Comparison of ENCODE assay signal across 8 cellular contexts in genomic region chr3:105827959-105828358, GRCh38. TPM values are rescaled to one million over a fixed set of nuclear protein-coding genes. Genes with fewer than 3 reads are reported as not detected.
DNase-seq lines count a peak whose midpoint lies in the region; ATAC-seq and TF ChIP-seq lines count a peak whose summit lies in the region.

No MANE protein-coding gene starts in this region.

- H2AFZ ChIP-seq in GM23248: no peak overlapping the region

- TF ChIP-seq EP300 in tibial nerve (IDR thresholded peaks at IDR 0.05): peak in 1 of 2 donors; percentile 58

- peak; percentile 90 for DNase-seq in GM23248
- peak; percentile 36 for DNase-seq in RWPE1 (ENCODE audit: low spot score)
- peak; percentile 83 for DNase-seq in fibroblast of peridontal ligament (ENCODE audit: extremely low read depth)
- peak; percentile 78 for DNase-seq in retinal pigment epithelial cell (ENCODE audit: low read depth)
- no peak for DNase-seq in tibial nerve (ENCODE audit: low spot score in 2 of 2)

- no peaks in the 10 kb centered on the region for H4K20me1 ChIP-seq in GM23248 (ENCODE audit: insufficient read depth)

- H3K4me1 ChIP-seq in GM23248 (ENCODE audit: insufficient read depth) (peaks cover 46% of the 10 kb centered on the region), tibial nerve (peaks cover 0 to 29% (median 11%) of the 10 kb centered on the region in 4 donors)

- H3K9ac ChIP-seq in GM23248: no peak overlapping the region

- H3K79me2 ChIP-seq in GM23248 (ENCODE audit: insufficient read depth): peaks cover 96% of the 10 kb centered on the region

- no peak for TF ChIP-seq POLR2A in tibial nerve (IDR thresholded peaks at IDR 0.05)

- CTCF ChIA-PET in RWPE1 (lab: Yijun Ruan, JAX): no interaction called here

- 26 to 39% methylated on average over 2 of the region's 2 CpGs for WGBS in GM23248 (ENCODE audit: low coverage in 1 of 2, low lambda C conversion rate in 2 of 2, missing lambda C conversion rate in 2 of 2), 2 experiments
- 91 to 92% methylated on average over 2 of the region's 2 CpGs for WGBS in tibial nerve, 2 donors

- in situ Hi-C loops in GM23248 (cut with MboI): no loop called here

- H3K36me3 ChIP-seq in GM23248 (ENCODE audit: low read depth): peaks cover 18% of the 10 kb centered on the region
- peaks cover 0 to 13% (median 0%) of the 10 kb centered on the region in 3 donors for H3K36me3 ChIP-seq in tibial nerve

- peak overlapping the region; percentile 22 for H3K4me2 ChIP-seq in GM23248 (ENCODE audit: unreplicated experiment)

- TF ChIP-seq CTCF in RWPE1 (conservative IDR thresholded peaks at IDR 0.05; ENCODE audit: low read depth) (no peak), retinal pigment epithelial cell (conservative IDR thresholded peaks at IDR 0.05; ENCODE audit: low read depth, low read length) (peak; percentile 67), tibial nerve (IDR thresholded peaks at IDR 0.05) (peak in 1 of 5 experiments; percentile 29)

- H3K9me3 ChIP-seq in GM23248 (ENCODE audit: low read depth) (no peaks in the 10 kb centered on the region), tibial nerve (no peaks in the 10 kb centered on the region)

- ATAC-seq in GM19351 (IDR thresholded peaks at IDR 0.05; ENCODE audit: unreplicated experiment) (no peak), HG03354 (IDR thresholded peaks at IDR 0.05; ENCODE audit: poor library complexity, severe bottlenecking, unreplicated experiment) (no peak), GM18520 (IDR thresholded peaks at IDR 0.05; ENCODE audit: unreplicated experiment) (no peak)

- peak overlapping the region; percentile 59 for H3K27ac ChIP-seq in GM23248
- H3K27ac ChIP-seq in RWPE1: no peak overlapping the region
- H3K27ac ChIP-seq in tibial nerve: peak overlapping the region in 1 of 4 donors; percentile 35

- peaks cover 73% of the 10 kb centered on the region for H3F3A ChIP-seq in GM23248 (ENCODE audit: insufficient read depth)

- H3K9me2 ChIP-seq in GM23248 (ENCODE audit: insufficient read depth): no peaks in the 10 kb centered on the region

- POLR2A ChIA-PET in RWPE1 (lab: Yijun Ruan, JAX; ENCODE audit: low non-redundant PET): no interaction called here

- H3K27me3 ChIP-seq in GM23248 (replicated peaks; ENCODE audit: insufficient read depth) (no peaks in the 10 kb centered on the region), tibial nerve (no peaks in the 10 kb centered on the region)

- H3K4me3 ChIP-seq in GM23248 (no peak overlapping the region), retinal pigment epithelial cell (ENCODE audit: low read length) (no peak overlapping the region), tibial nerve (no peak overlapping the region)

RNA-seq across cellular contexts. Expression of gene CBLB, which starts 40.9 kb away (rescaled TPM):
- 36.6 and 60.7 TPM in 2 replicates for total RNA-seq in GM23248 (2014; rRNA removed; shearing (Covaris generic))
- polyA plus RNA-seq in GM23248 (2016; fragmentation: Nextera tagmentation; extraction: Ambion mirVana): 36.4 and 41.9 TPM in 2 replicates
- total RNA-seq in tibial nerve: 100 to 1,000 TPM; 154 to 177 (median 169) TPM

Comparison
In these comparisons a context has a peak if more than half of its experiments do, and no peak if none do; other contexts are left out.
1. DNase-seq: peak in GM23248 (single experiment), RWPE1 (single experiment), fibroblast of peridontal ligament (single experiment) and retinal pigment epithelial cell (single experiment); none in tibial nerve (0 of 2).